In genomic region chr20:50528129-50528528, GRCh38 we compare ENCODE assay signal across 1 cellular context.
TF ChIP-seq lines count a peak whose summit lies in the region.

No MANE protein-coding gene starts in this region.

TF ChIP-seq in GM12878, 131 proteins besides CTCF, POLR2A, EP300 and RAD21:
- no peak for TF ChIP-seq RELB (IDR thresholded peaks at IDR 0.05; ENCODE audit: low read depth)
- no peak for TF ChIP-seq EED (IDR thresholded peaks at IDR 0.05; ENCODE audit: low read depth)
- TF ChIP-seq USF1 (IDR thresholded peaks at IDR 0.05; ENCODE audit: borderline replicate concordance, extremely low read length, insufficient read depth, low read depth, low read length): no peak
- no peak for TF ChIP-seq ATF3 (IDR thresholded peaks at IDR 0.05; ENCODE audit: borderline replicate concordance, extremely low read depth, low read depth, low read length)
- TF ChIP-seq CBX3 (IDR thresholded peaks at IDR 0.05; ENCODE audit: borderline replicate concordance, low read depth): no peak
- TF ChIP-seq KDM1A (IDR thresholded peaks at IDR 0.05; ENCODE audit: borderline replicate concordance): no peak
- no peak for TF ChIP-seq E4F1 (IDR thresholded peaks at IDR 0.05; ENCODE audit: borderline replicate concordance, partially characterized antibody)
- no peak for TF ChIP-seq HDAC2 (IDR thresholded peaks at IDR 0.05)
- TF ChIP-seq NFYA (IDR thresholded peaks at IDR 0.05; ENCODE audit: borderline replicate concordance, low read depth, low read length): no peak
TF ChIP-seq in GM12878: peak in this region for 0.
